In the genomic region with DNA sequence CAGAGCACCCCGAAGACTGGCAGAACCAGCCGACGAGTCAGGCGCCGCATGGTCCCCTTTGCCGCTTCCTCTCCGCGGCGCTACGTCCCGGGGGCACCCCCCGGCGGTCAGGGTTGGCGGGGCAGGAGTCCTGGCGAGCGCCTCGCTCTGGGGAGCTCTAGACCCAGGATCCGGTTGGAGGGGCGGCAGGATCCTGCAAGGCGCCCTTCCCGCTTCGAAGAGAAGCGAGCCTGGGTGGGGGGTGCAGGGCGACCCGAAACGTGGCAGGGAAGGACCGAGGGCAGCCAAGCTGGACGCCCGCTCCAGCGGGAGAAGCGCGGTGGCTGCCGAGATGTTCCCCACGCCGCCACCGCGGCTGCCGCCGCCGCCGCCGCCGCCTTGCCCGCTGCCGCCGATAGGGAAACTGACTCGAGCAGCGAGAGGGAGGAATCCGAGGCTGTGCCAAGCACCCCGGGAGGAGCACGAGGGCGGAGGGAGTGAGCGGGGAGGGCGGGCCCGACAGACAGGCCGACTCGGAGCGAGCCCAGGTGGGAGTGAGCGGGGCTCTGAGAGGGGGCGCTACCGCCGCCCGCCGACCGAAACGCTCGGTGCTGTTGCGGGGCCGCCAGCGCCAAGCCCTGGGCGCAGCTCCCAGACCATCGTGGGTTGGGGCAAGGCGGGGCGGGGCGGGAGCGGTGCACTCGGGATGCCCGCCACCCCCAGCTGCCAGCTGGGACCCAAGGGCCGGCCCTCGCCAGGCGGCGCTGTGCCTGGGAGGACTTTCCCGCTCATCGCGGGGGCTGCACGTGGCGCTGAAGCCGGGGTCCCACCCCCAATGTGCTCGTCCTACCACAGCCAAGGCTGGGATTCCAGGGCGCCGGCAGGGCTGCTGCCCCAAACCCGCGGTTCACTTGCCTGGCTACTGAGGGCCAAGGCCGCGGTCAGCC, we compare ENCODE assay signal across 8 cellular contexts. TPM values are rescaled to one million over a fixed set of nuclear protein-coding genes. Genes with fewer than 3 reads are reported as not detected.
DNase-seq lines count a peak whose midpoint lies in the region; ATAC-seq and TF ChIP-seq lines count a peak whose summit lies in the region.

A gene with protein sequence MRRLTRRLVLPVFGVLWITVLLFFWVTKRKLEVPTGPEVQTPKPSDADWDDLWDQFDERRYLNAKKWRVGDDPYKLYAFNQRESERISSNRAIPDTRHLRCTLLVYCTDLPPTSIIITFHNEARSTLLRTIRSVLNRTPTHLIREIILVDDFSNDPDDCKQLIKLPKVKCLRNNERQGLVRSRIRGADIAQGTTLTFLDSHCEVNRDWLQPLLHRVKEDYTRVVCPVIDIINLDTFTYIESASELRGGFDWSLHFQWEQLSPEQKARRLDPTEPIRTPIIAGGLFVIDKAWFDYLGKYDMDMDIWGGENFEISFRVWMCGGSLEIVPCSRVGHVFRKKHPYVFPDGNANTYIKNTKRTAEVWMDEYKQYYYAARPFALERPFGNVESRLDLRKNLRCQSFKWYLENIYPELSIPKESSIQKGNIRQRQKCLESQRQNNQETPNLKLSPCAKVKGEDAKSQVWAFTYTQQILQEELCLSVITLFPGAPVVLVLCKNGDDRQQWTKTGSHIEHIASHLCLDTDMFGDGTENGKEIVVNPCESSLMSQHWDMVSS (minus strand): TSS at position 404 of the 926 bp plus-strand sequence. CDS start 354 bp downstream, at position 50.

- peak; percentile 5; the same call in 1 of the 2 replicates for TF ChIP-seq RAD21 in Ishikawa (IDR thresholded peaks at IDR 0.05; ENCODE audit: low read depth)

- no peak for TF ChIP-seq POLR2A in GM18505 (IDR thresholded peaks at IDR 0.05; ENCODE audit: borderline replicate concordance, extremely low read depth, insufficient read depth, insufficient read length)

- no peak for ATAC-seq in GM18505 (IDR thresholded peaks at IDR 0.05; ENCODE audit: unreplicated experiment)

- peaks cover 92% of the 10 kb centered on the region for H3K27me3 ChIP-seq in endodermal cell (ENCODE audit: control insufficient read depth, insufficient read depth, low read length, poor library complexity, severe bottlenecking)

- no peak within 1 kb of the TSS for H3K27ac Mint-ChIP-seq in endodermal cell

- peak; percentile 69 for DNase-seq in activated CD4-positive, alpha-beta T cell treated with anti-CD3 and anti-CD28 coated beads for 48 hours
- no peak for DNase-seq in activated CD4-positive, alpha-beta T cell treated with anti-CD3 and anti-CD28 coated beads, Interleukin-2, amount 50 U/mL, for 1 hour
- DNase-seq in UCSD-AML1 (lab: John Stamatoyannopoulos, UW; ENCODE audit: unreplicated experiment) (peak; percentile 67), endodermal cell (peak; percentile 90), lung microvascular endothelial cell (ENCODE audit: low read depth in 2 of 2) (peak; percentile 12 to 14)
- DNase-seq in stimulated activated CD8-positive, alpha-beta memory T cell treated with anti-CD3 and anti-CD28 coated beads, Interleukin-15, amount 100 ng/mL, for 24 hours (ENCODE audit: low read depth), result peak; percentile 7

- TF ChIP-seq EP300 in Ishikawa (IDR thresholded peaks at IDR 0.05; ENCODE audit: borderline replicate concordance), result no peak

- no peaks in the 10 kb centered on the region for H3K9me3 Mint-ChIP-seq in endodermal cell

- peaks cover 6% of the 10 kb centered on the region for H3K4me1 Mint-ChIP-seq in endodermal cell

- no peaks in the 10 kb centered on the region for H3K4me1 ChIP-seq in endodermal cell (ENCODE audit: control insufficient read depth, insufficient read depth, low read length)

- H3K27me3 Mint-ChIP-seq in endodermal cell (ENCODE audit: insufficient read depth), result peaks cover 91% of the 10 kb centered on the region

- no peaks in the 10 kb centered on the region for H3K36me3 ChIP-seq in endodermal cell (ENCODE audit: control insufficient read depth, insufficient read depth, low read length)

- WGBS in endodermal cell (ENCODE audit: insufficient coverage in 1 of 2, insufficient read length in 1 of 2), 2 experiments, result 2% methylated on average over 48 to 95 of the region's 95 CpGs

- H3K9ac ChIP-seq in endodermal cell (ENCODE audit: extremely low read depth, low read length, poor library complexity, severe bottlenecking), result no peak within 1 kb of the TSS

- no peak within 1 kb of the TSS for H3K27ac ChIP-seq in endodermal cell (ENCODE audit: low read depth, low read length)

- no peaks in the 10 kb centered on the region for H3K36me3 Mint-ChIP-seq in endodermal cell (ENCODE audit: low read depth)

- H3K4me3 Mint-ChIP-seq in endodermal cell, result peak within 1 kb of the TSS; percentile 53

- H3K9me3 ChIP-seq in endodermal cell (ENCODE audit: control insufficient read depth, low read length), result no peaks in the 10 kb centered on the region

- peak within 1 kb of the TSS; percentile 77 for H3K4me3 ChIP-seq in endodermal cell (ENCODE audit: low read length)

- TF ChIP-seq CTCF in endodermal cell (conservative IDR thresholded peaks at IDR 0.05), result peak; percentile 73

TF ChIP-seq in Ishikawa, 13 proteins besides CTCF, POLR2A, EP300 and RAD21:
- TF ChIP-seq CREB1 (IDR thresholded peaks at IDR 0.05; ENCODE audit: low read depth), result no peak
- no peak for TF ChIP-seq TEAD4 (IDR thresholded peaks at IDR 0.05)
- peak; percentile 50; the same call in 1 of the 2 replicates for TF ChIP-seq MAX (IDR thresholded peaks at IDR 0.05)
- no peak for TF ChIP-seq NFIC (IDR thresholded peaks at IDR 0.05)

RNA-seq across cellular contexts. Expression of the gene that starts here (rescaled TPM):
- total RNA-seq in endodermal cell, result 1 to 10 TPM; 1.4 TPM
- 3.1 TPM for polyA plus RNA-seq in endodermal cell (2013, experiment 1 of 2)
- polyA plus RNA-seq in endodermal cell (2013, experiment 2 of 2), result 2.3 TPM
- total RNA-seq in lung microvascular endothelial cell, result 0.22 TPM in 1 of 2 replicates, not detected in the other

Comparison
In these comparisons a context has a peak if more than half of its experiments do, and no peak if none do; other contexts are left out.
1. Peak in DNase-seq in lung microvascular endothelial cell; RNA of the gene not detected or under 1 TPM.